In the genomic region with DNA sequence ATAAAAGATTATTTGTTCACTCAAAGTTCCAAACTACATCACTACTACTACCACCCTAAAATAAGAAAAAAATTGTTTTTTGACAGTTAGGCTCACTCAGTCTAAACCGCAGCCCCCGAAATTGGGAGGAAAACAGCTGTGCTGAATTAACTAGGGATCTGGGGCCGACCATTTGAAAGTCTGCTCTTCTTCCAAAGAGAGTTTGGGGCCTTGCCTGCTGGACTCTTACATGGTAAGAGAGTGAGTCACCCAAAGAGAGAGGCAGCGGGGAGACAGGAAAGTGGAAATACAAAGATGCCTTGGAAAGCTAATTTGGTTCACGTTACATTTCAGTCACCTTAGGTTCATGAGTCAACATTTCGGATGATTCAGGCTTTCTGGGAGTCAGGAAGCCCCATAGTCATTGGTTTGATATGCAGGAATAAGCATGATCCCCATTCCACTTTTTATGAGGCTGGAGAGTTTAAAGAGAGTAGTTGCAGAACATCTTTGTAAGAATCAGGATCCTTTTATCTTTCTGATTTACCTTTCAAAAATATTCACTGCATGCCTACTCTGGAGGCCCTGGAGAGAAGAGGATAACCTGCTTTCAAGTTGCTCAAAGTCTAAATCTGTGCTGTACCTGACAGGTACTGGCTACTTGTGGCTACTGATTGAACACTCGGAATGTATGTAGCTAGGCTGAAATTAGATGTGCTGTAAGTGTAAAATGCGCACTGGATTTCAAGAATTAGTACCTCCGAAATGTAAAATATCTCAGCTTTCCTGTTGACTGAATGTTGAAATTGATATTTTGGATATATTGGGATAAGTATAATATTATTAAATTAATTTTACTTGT, we compare ENCODE assay signal across 8 cellular contexts. TPM values are rescaled to one million over a fixed set of nuclear protein-coding genes. Genes with fewer than 3 reads are reported as not detected.
A peak's percentile ranks its signal among the peaks of the same experiment; 100 is the strongest.
DNase-seq lines count a peak whose midpoint lies in the region; ATAC-seq, FAIRE-seq and TF ChIP-seq lines count a peak whose summit lies in the region.

No MANE protein-coding gene starts in this region.

- H3K4me3 ChIP-seq in GM08714 (ENCODE audit: low read length) (peak overlapping the region; percentile 91), NT2/D1 (ENCODE audit: insufficient read length, low read depth) (peak overlapping the region; percentile 49), neural progenitor cell (peak overlapping the region; percentile 85)

- H3K9me3 ChIP-seq in NT2/D1 (ENCODE audit: insufficient read depth, low read length) (no peaks in the 10 kb centered on the region), neural progenitor cell (ENCODE audit: low read depth) (no peaks in the 10 kb centered on the region)

- CTCF ChIA-PET in activated naive CD4-positive, alpha-beta T cell treated with anti-CD3 and anti-CD28 coated beads, Interleukin-2, amount 10 ng/mL, durations not matched to agents 7 days and 5 days (lab: Charles Lee) = interaction anchor here (0.9 to 2.2 kb wide), 5 partner anchors 39 to 123 kb away, joined by 4 to 8 read pairs (median 5); no protein-coding TSS in a partner anchor

- H3K4me1 ChIP-seq in NT2/D1 (ENCODE audit: insufficient read depth, insufficient read length) = no peaks in the 10 kb centered on the region
- H3K4me1 ChIP-seq in neural progenitor cell = peaks cover 31% of the 10 kb centered on the region

- H3F3A ChIP-seq in neural progenitor cell (ENCODE audit: low read depth) = peaks cover 21% of the 10 kb centered on the region

- H3K9ac ChIP-seq in NT2/D1 (ENCODE audit: insufficient read length, low read depth) = peak overlapping the region; percentile 79
- peak overlapping the region; percentile 11 for H3K9ac ChIP-seq in neural progenitor cell

- peaks cover 47% of the 10 kb centered on the region for H3K79me2 ChIP-seq in neural progenitor cell (ENCODE audit: low read depth)

- peak overlapping the region; percentile 74 for H3K4me2 ChIP-seq in neural progenitor cell

- H3K27ac Mint-ChIP-seq in activated naive CD4-positive, alpha-beta T cell treated with anti-CD3 and anti-CD28 coated beads, Interleukin-2, amount 10 ng/mL, durations not matched to agents 7 days and 5 days = peak overlapping the region; percentile 96
- H3K27ac Mint-ChIP-seq in neural progenitor cell = peak overlapping the region; percentile 100

- peak overlapping the region; percentile 26 for H2AFZ ChIP-seq in neural progenitor cell (replicated peaks)

- H3K36me3 ChIP-seq in NT2/D1 (ENCODE audit: insufficient read depth, insufficient read length, low read length) (peaks cover 15% of the 10 kb centered on the region), neural progenitor cell (no peaks in the 10 kb centered on the region)

- TF ChIP-seq CTCF in neural progenitor cell (IDR thresholded peaks at IDR 0.05) = no peak

- no peaks in the 10 kb centered on the region for H3K9me3 Mint-ChIP-seq in activated naive CD4-positive, alpha-beta T cell treated with anti-CD3 and anti-CD28 coated beads, Interleukin-2, amount 10 ng/mL, durations not matched to agents 7 days and 5 days
- no peaks in the 10 kb centered on the region for H3K9me3 Mint-ChIP-seq in neural progenitor cell

- no peak overlapping the region for H3K27ac ChIP-seq in neural progenitor cell

- DNase-seq in ACHN (peak; percentile 100), NT2/D1 (ENCODE audit: low read depth, low spot score) (peak; percentile 63), frontal cortex (ENCODE audit: low spot score in 2 of 2) (peak; percentile 27 to 60), neural progenitor cell (ENCODE audit: low spot score) (peak; percentile 67), superior temporal gyrus (ENCODE audit: extremely low spot score) (no peak)
- peak; percentile 35 for DNase-seq in activated naive CD4-positive, alpha-beta T cell treated with anti-CD3 and anti-CD28 coated beads, Interleukin-2, amount 10 ng/mL, durations not matched to agents 7 days and 5 days

- H3K27me3 Mint-ChIP-seq in activated naive CD4-positive, alpha-beta T cell treated with anti-CD3 and anti-CD28 coated beads, Interleukin-2, amount 10 ng/mL, durations not matched to agents 7 days and 5 days = no peaks in the 10 kb centered on the region
- H3K27me3 Mint-ChIP-seq in neural progenitor cell (ENCODE audit: insufficient read depth, low read depth) = no peaks in the 10 kb centered on the region

- peaks cover 2% of the 10 kb centered on the region for H3K36me3 Mint-ChIP-seq in activated naive CD4-positive, alpha-beta T cell treated with anti-CD3 and anti-CD28 coated beads, Interleukin-2, amount 10 ng/mL, durations not matched to agents 7 days and 5 days
- peaks cover 10% of the 10 kb centered on the region for H3K36me3 Mint-ChIP-seq in neural progenitor cell

- no peaks in the 10 kb centered on the region for H3K27me3 ChIP-seq in NT2/D1 (ENCODE audit: insufficient read depth, insufficient read length)
- H3K27me3 ChIP-seq in neural progenitor cell = no peaks in the 10 kb centered on the region

- peaks cover 26% of the 10 kb centered on the region for H4K20me1 ChIP-seq in neural progenitor cell (ENCODE audit: low read depth)

- no peak for FAIRE-seq in frontal cortex (lab: Jason Lieb, UNC)

- peak overlapping the region; percentile 96 for H3K4me3 Mint-ChIP-seq in activated naive CD4-positive, alpha-beta T cell treated with anti-CD3 and anti-CD28 coated beads, Interleukin-2, amount 10 ng/mL, durations not matched to agents 7 days and 5 days
- peak overlapping the region; percentile 99 for H3K4me3 Mint-ChIP-seq in neural progenitor cell

- peaks cover 63% of the 10 kb centered on the region for H3K4me1 Mint-ChIP-seq in activated naive CD4-positive, alpha-beta T cell treated with anti-CD3 and anti-CD28 coated beads, Interleukin-2, amount 10 ng/mL, durations not matched to agents 7 days and 5 days
- H3K4me1 Mint-ChIP-seq in neural progenitor cell = peaks cover 32% of the 10 kb centered on the region

- no peak for ATAC-seq in HG03460 (IDR thresholded peaks at IDR 0.05; ENCODE audit: unreplicated experiment)

- in situ Hi-C loops in ACHN (cut with HindIII; ENCODE audit: low pct_ligation_motif_present, low pct_unique_long_range_greater_than_20kb, low sequenced_read_pairs) = no loop called here

RNA-seq across cellular contexts. Expression of gene RTN4, which starts 1.0 kb away (rescaled TPM):
- 726 TPM for total RNA-seq in frontal cortex
- total RNA-seq in neural progenitor cell (ENCODE audit: low replicate concordance) = 112 and 157 TPM in 2 replicates
